ENCODE assay signal across 8 cellular contexts in genomic region chr11:106021967-106022794, GRCh38. TPM values are rescaled to one million over a fixed set of nuclear protein-coding genes. Genes with fewer than 3 reads are reported as not detected.
DNase-seq lines count a peak whose midpoint lies in the region; ATAC-seq, FAIRE-seq and TF ChIP-seq lines count a peak whose summit lies in the region.

Gene MSANTD4, minus strand, starts transcription at chr11:106022240. Its CDS starts 11,323 bp downstream, at chr11:106010917.

- TF ChIP-seq POLR2A in A549 (IDR thresholded peaks at IDR 0.05; ENCODE audit: low read length): peak; percentile 43

- H3K36me3 ChIP-seq in WERI-Rb-1 (no peaks in the 10 kb centered on the region), bronchial epithelial cell (ENCODE audit: control insufficient read depth, insufficient read depth, low read length) (no peaks in the 10 kb centered on the region), iPS-20b (ENCODE audit: insufficient read depth, low read depth, low read length) (peaks cover 6% of the 10 kb centered on the region; the same call in 1 of the 2 replicates)

- FAIRE-seq in A549 (lab: Jason Lieb, UNC) (no peak), bronchial epithelial cell (lab: Jason Lieb, UNC) (peak; percentile 96)

- ATAC-seq in A549: peak; percentile 99 to 100
- peak; percentile 97 for ATAC-seq in GM18868 (IDR thresholded peaks at IDR 0.05; ENCODE audit: unreplicated experiment)
- peak; percentile 99 for ATAC-seq in HG03108 (IDR thresholded peaks at IDR 0.05; ENCODE audit: unreplicated experiment)

- POLR2A ChIA-PET in A549 (lab: Yijun Ruan, JAX): interaction anchor here (1.1 kb wide), 1 partner anchor 55 kb away, joined by 10 read pairs; the partner anchor contains the start of genes AASDHPPT and KBTBD3

- DNase-seq in A549 (ENCODE audit: low read depth in 1 of 2, low spot score in 1 of 2) (peak; percentile 94 to 98), NCI-H2227 (lab: John Stamatoyannopoulos, UW; ENCODE audit: unreplicated experiment) (peak; percentile 96), WERI-Rb-1 (peak; percentile 99), bronchial epithelial cell (ENCODE audit: low read depth) (peak; percentile 97)

- H3K27ac ChIP-seq in A549 (peak within 1 kb of the TSS; percentile 74 to 96), WERI-Rb-1 (peak within 1 kb of the TSS; percentile 79), iPS-20b (ENCODE audit: low read length) (peak within 1 kb of the TSS; percentile 33), skin epidermis (peak within 1 kb of the TSS in 19 of 21 experiments; percentile 48 to 87 (median 78))

- TF ChIP-seq CTCF in A549 (IDR thresholded peaks at IDR 0.05) (no peak), WERI-Rb-1 (IDR thresholded peaks at IDR 0.05; ENCODE audit: low read depth, low read length) (no peak), bronchial epithelial cell (IDR thresholded peaks at IDR 0.05; ENCODE audit: insufficient read depth, low read length, severe bottlenecking) (no peak)

- H3K4me1 ChIP-seq in A549 (peaks cover 21% of the 10 kb centered on the region), iPS-20b (ENCODE audit: insufficient read depth, low read length) (peaks cover 14% of the 10 kb centered on the region; the same call in 1 of the 2 replicates)

- no peak for TF ChIP-seq EP300 in A549 (IDR thresholded peaks at IDR 0.05)

- H3K4me2 ChIP-seq in A549: peak within 1 kb of the TSS; percentile 81

- H3K27me3 ChIP-seq in WERI-Rb-1 (ENCODE audit: insufficient read depth, low read depth, severe bottlenecking) (no peaks in the 10 kb centered on the region), bronchial epithelial cell (ENCODE audit: control insufficient read depth, insufficient read depth, low read length) (no peaks in the 10 kb centered on the region), iPS-20b (ENCODE audit: insufficient read depth, low read length) (no peaks in the 10 kb centered on the region)

- peak within 1 kb of the TSS; percentile 91; the same call in 1 of the 2 replicates for H3K9ac ChIP-seq in iPS-20b (ENCODE audit: low read depth, low read length)

- CTCF ChIA-PET in A549 (lab: Yijun Ruan, JAX): no interaction called here

- H3K9me3 ChIP-seq in A549 (no peaks in the 10 kb centered on the region), WERI-Rb-1 (ENCODE audit: severe bottlenecking) (no peaks in the 10 kb centered on the region), iPS-20b (ENCODE audit: insufficient read depth, low read depth, low read length) (0 out of 2 replicates have a peak, but pooled peaks cover 4% of the 10 kb centered on the region)

- 5% methylated on average over 6 of the region's 48 CpGs for WGBS in A549 (ENCODE audit: missing lambda C conversion rate)

- TF ChIP-seq RAD21 in A549 (conservative IDR thresholded peaks at IDR 0.05 in 1 of 2, IDR thresholded peaks at IDR 0.05 in 1 of 2): no peak

- H3K4me3 ChIP-seq in A549: peak within 1 kb of the TSS; percentile 72
- peak within 1 kb of the TSS; percentile 82 for H3K4me3 ChIP-seq in WERI-Rb-1 (ENCODE audit: low read depth, low read length)
- H3K4me3 ChIP-seq in bronchial epithelial cell (ENCODE audit: low read depth, low read length): peak within 1 kb of the TSS; percentile 96
- H3K4me3 ChIP-seq in iPS-20b (ENCODE audit: low read length): peak within 1 kb of the TSS; percentile 95
- H3K4me3 ChIP-seq in skin epidermis: peak within 1 kb of the TSS; percentile 70 to 99 (median 91)

TF ChIP-seq in A549, 52 proteins besides CTCF, POLR2A, EP300 and RAD21:
- peak; percentile 10; the same call in 1 of the 2 replicates for TF ChIP-seq USF2 (IDR thresholded peaks at IDR 0.05)
- TF ChIP-seq ESRRA (IDR thresholded peaks at IDR 0.05; ENCODE audit: borderline replicate concordance, low read length): peak; percentile 94
- TF ChIP-seq JUN (IDR thresholded peaks at IDR 0.05): peak in 1 of 2 experiments; percentile 66; a peak in 2 of 5 replicates
- TF ChIP-seq HES2 (IDR thresholded peaks at IDR 0.05): no peak
- 0 out of 2 replicates have a peak, but pooled peaks have one; percentile 29 for TF ChIP-seq MAX (IDR thresholded peaks at IDR 0.05)
- TF ChIP-seq EHF (CRISPR knock-in tag; IDR thresholded peaks at IDR 0.05): no peak
- TF ChIP-seq FOSL2 (IDR thresholded peaks at IDR 0.05): 0 out of 2 replicates have a peak, but pooled peaks have one; percentile 27
- peak; percentile 86 for TF ChIP-seq FOSL2 (CRISPR knock-in tag; IDR thresholded peaks at IDR 0.05)
- TF ChIP-seq PBX3 (IDR thresholded peaks at IDR 0.05): peak; percentile 97

RNA-seq across cellular contexts. Expression of gene MSANTD4, which starts in this region (rescaled TPM):
- polyA plus RNA-seq in A549 (2011; rRNA removed): 10.7 and 14.2 TPM in 2 replicates
- polyA plus RNA-seq in A549 (2012; cell fraction: cytosol; rRNA removed): 1.5 and 1.9 TPM in 2 replicates
- 1.1 and 1.4 TPM in 2 replicates for polyA plus RNA-seq in A549 (2012; cell fraction: nucleus; rRNA removed)
- polyA plus RNA-seq in A549 (2017; fragmentation: RNase III; extraction: RNeasy Plus Mini Kit Qiagen cat#74134 plus additional on column Dnase treatment): 9.2 to 10.5 TPM (median 9.4 TPM) in 3 replicates
- polyA minus RNA-seq in A549 (2011; rRNA and poly(A)+ RNA removed): 7.1 and 7.7 TPM in 2 replicates
- total RNA-seq in bronchial epithelial cell: 19.2 and 24.2 TPM in 2 replicates

Comparison
In these comparisons a context has a peak if more than half of its experiments do, and no peak if none do; other contexts are left out.
1. Peak in every context shown above with its lines: DNase-seq, ATAC-seq, H3K4me3 ChIP-seq and H3K27ac ChIP-seq.
2. H3K27ac ChIP-seq: peak in every context shown above with its lines; median percentile 85 in A549; 79 in WERI-Rb-1; 78 in skin epidermis; 33 in iPS-20b.